1 cellular context compared by ENCODE assay signal in the genomic region with DNA sequence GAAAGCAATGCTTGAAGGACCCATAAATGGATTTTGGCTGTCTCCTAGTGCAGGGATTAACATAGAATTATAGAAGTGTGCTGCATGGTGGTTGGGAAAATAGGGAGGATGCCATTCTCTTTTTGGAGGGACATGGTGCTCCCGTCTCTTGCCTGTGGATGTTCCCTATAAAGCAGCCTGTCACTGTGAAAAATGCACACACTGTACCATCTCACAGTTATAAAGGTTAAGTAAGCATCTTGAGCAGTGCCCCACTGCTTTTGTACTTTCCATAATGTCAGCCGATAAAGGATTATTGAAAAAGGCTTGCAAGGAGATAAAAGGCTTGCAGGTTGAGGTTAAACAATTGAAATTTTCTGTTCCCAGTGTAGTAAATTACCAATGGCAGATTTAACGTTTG.
TF ChIP-seq lines count a peak whose summit lies in the region.

No MANE protein-coding gene starts in this region.

TF ChIP-seq in HepG2, 621 proteins besides CTCF, POLR2A, EP300 and RAD21 (continued from another document):
- TF ChIP-seq, protein P1, sequence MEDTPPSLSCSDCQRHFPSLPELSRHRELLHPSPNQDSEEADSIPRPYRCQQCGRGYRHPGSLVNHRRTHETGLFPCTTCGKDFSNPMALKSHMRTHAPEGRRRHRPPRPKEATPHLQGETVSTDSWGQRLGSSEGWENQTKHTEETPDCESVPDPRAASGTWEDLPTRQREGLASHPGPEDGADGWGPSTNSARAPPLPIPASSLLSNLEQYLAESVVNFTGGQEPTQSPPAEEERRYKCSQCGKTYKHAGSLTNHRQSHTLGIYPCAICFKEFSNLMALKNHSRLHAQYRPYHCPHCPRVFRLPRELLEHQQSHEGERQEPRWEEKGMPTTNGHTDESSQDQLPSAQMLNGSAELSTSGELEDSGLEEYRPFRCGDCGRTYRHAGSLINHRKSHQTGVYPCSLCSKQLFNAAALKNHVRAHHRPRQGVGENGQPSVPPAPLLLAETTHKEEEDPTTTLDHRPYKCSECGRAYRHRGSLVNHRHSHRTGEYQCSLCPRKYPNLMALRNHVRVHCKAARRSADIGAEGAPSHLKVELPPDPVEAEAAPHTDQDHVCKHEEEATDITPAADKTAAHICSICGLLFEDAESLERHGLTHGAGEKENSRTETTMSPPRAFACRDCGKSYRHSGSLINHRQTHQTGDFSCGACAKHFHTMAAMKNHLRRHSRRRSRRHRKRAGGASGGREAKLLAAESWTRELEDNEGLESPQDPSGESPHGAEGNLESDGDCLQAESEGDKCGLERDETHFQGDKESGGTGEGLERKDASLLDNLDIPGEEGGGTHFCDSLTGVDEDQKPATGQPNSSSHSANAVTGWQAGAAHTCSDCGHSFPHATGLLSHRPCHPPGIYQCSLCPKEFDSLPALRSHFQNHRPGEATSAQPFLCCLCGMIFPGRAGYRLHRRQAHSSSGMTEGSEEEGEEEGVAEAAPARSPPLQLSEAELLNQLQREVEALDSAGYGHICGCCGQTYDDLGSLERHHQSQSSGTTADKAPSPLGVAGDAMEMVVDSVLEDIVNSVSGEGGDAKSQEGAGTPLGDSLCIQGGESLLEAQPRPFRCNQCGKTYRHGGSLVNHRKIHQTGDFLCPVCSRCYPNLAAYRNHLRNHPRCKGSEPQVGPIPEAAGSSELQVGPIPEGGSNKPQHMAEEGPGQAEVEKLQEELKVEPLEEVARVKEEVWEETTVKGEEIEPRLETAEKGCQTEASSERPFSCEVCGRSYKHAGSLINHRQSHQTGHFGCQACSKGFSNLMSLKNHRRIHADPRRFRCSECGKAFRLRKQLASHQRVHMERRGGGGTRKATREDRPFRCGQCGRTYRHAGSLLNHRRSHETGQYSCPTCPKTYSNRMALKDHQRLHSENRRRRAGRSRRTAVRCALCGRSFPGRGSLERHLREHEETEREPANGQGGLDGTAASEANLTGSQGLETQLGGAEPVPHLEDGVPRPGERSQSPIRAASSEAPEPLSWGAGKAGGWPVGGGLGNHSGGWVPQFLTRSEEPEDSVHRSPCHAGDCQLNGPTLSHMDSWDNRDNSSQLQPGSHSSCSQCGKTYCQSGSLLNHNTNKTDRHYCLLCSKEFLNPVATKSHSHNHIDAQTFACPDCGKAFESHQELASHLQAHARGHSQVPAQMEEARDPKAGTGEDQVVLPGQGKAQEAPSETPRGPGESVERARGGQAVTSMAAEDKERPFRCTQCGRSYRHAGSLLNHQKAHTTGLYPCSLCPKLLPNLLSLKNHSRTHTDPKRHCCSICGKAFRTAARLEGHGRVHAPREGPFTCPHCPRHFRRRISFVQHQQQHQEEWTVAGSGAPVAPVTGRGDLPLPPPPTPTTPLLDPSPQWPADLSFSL (CRISPR knock-in tag; IDR thresholded peaks at IDR 0.05) = no peak
- no peak for TF ChIP-seq LCORL (IDR thresholded peaks at IDR 0.05)
- no peak for TF ChIP-seq LCORL (CRISPR knock-in tag; IDR thresholded peaks at IDR 0.05)
- no peak for TF ChIP-seq TEF (CRISPR knock-in tag; IDR thresholded peaks at IDR 0.05)
- TF ChIP-seq REPIN1 (CRISPR knock-in tag; IDR thresholded peaks at IDR 0.05; ENCODE audit: borderline replicate concordance, low read depth) = no peak
- TF ChIP-seq, protein P2, sequence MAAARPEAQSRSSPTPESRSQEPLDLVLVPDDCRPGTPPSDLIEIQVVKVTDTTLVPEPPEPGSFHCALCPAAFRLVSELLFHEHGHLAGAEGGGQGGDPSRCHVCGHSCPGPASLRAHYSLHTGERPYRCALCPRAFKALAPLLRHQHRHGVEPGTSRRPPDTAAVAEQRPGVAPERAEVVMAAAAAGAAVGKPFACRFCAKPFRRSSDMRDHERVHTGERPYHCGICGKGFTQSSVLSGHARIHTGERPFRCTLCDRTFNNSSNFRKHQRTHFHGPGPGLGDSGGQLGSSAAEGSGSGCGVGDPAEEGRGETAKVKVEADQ (CRISPR knock-in tag; IDR thresholded peaks at IDR 0.05; ENCODE audit: borderline replicate concordance) = no peak
- TF ChIP-seq REL (CRISPR knock-in tag; conservative IDR thresholded peaks at IDR 0.05) = no peak
- no peak for TF ChIP-seq FOSL2 (CRISPR knock-in tag; IDR thresholded peaks at IDR 0.05)
- no peak for TF ChIP-seq ZNF124 (CRISPR knock-in tag; IDR thresholded peaks at IDR 0.05)
- TF ChIP-seq YEATS2 (CRISPR knock-in tag; IDR thresholded peaks at IDR 0.05; ENCODE audit: borderline replicate concordance) = no peak
- TF ChIP-seq SRSF4 (IDR thresholded peaks at IDR 0.05; ENCODE audit: low read depth, low read length, poor library complexity, severe bottlenecking) = no peak
